14 cellular contexts compared by ENCODE assay signal in genomic region chr12:113242560-113242959, GRCh38. TPM values are rescaled to one million over a fixed set of nuclear protein-coding genes. Genes with fewer than 3 reads are reported as not detected.
A peak's percentile ranks its signal among the peaks of the same experiment; 100 is the strongest.
DNase-seq lines count a peak whose midpoint lies in the region; ATAC-seq and TF ChIP-seq lines count a peak whose summit lies in the region.
"Had no signal": no experiment of that assay in that cellular context is flagged by ENCODE, and none has a peak within 500 bp of the region (broad histone marks: within the 10 kb centered on the region; RNA-seq: fewer than 3 reads in every experiment).

No MANE protein-coding gene starts in this region.

- no peaks in the 10 kb centered on the region for H3K9me2 ChIP-seq in hepatocyte (replicated peaks; ENCODE audit: insufficient read depth)

- no peak for TF ChIP-seq POLR2A in adrenal gland (IDR thresholded peaks at IDR 0.05)

- H3K4me3 ChIP-seq in adrenal gland (no peak overlapping the region), hepatocyte (no peak overlapping the region), skin epidermis (no peak overlapping the region)
- H3K4me3 ChIP-seq: uterus had no signal

- CTCF ChIA-PET in GM10248 (lab: Yijun Ruan, JAX) = interaction anchor here (1.6 kb wide), 1 partner anchor 10 kb away, joined by 4 read pairs; no protein-coding TSS in a partner anchor
- CTCF ChIA-PET in activated CD4-positive, alpha-beta T cell treated with anti-CD3 and anti-CD28 coated beads for 36 hours (lab: Charles Lee) = no interaction called here

- peaks cover 0 to 29% of the 10 kb centered on the region in 2 donors for H3K36me3 ChIP-seq in adrenal gland (replicated peaks in 1 of 2)
- H3K36me3 ChIP-seq in hepatocyte (replicated peaks; ENCODE audit: insufficient read depth, low read depth) = no peaks in the 10 kb centered on the region
- H3K36me3 ChIP-seq: uterus had no signal

- no peaks in the 10 kb centered on the region for H3K9me3 ChIP-seq in adrenal gland (replicated peaks in 1 of 3)
- H3K9me3 ChIP-seq in hepatocyte (ENCODE audit: low read depth) = no peaks in the 10 kb centered on the region
- H3K9me3 ChIP-seq: uterus had no signal

- peaks cover 8% of the 10 kb centered on the region for H3K4me1 Mint-ChIP-seq in activated CD4-positive, alpha-beta T cell treated with anti-CD3 and anti-CD28 coated beads for 36 hours

- peaks cover 31% of the 10 kb centered on the region for H3K36me3 Mint-ChIP-seq in activated CD4-positive, alpha-beta T cell treated with anti-CD3 and anti-CD28 coated beads for 36 hours (ENCODE audit: low read depth)

- H3K27ac ChIP-seq in adrenal gland = peak overlapping the region in 3 of 5 donors; percentile 61 to 95 (median 87)
- H3K27ac ChIP-seq in hepatocyte = peak overlapping the region; percentile 98
- peak overlapping the region in 20 of 21 experiments; percentile 32 to 83 (median 74) for H3K27ac ChIP-seq in skin epidermis

- H3K4me2 ChIP-seq in hepatocyte = no peak overlapping the region

- no peaks in the 10 kb centered on the region for H3K9me3 Mint-ChIP-seq in activated CD4-positive, alpha-beta T cell treated with anti-CD3 and anti-CD28 coated beads for 36 hours (ENCODE audit: low read depth)
- H3K9me3 Mint-ChIP-seq: CD4-positive, alpha-beta memory T cell had no signal

- H3K4me1 ChIP-seq in adrenal gland (replicated peaks in 1 of 2) = peaks cover 70 to 85% of the 10 kb centered on the region in 2 donors
- peaks cover 67% of the 10 kb centered on the region for H3K4me1 ChIP-seq in hepatocyte (ENCODE audit: insufficient read depth)

- no peak for ATAC-seq in activated CD4-positive, alpha-beta T cell treated with anti-CD3 and anti-CD28 coated beads for 36 hours

- no peak overlapping the region for H3K27ac Mint-ChIP-seq in activated CD4-positive, alpha-beta T cell treated with anti-CD3 and anti-CD28 coated beads for 36 hours

- no peak overlapping the region for H2AFZ ChIP-seq in hepatocyte

- intact Hi-C loops in adrenal gland (cut with DNase I) = no loop called here
- intact Hi-C loops in activated CD4-positive, alpha-beta T cell treated with anti-CD3 and anti-CD28 coated beads for 36 hours (cut with DNase I, micrococcal nuclease) = no loop called here

- POLR2A ChIA-PET in GM10248 (lab: Yijun Ruan, JAX) = no interaction called here
- POLR2A ChIA-PET in activated CD4-positive, alpha-beta T cell treated with anti-CD3 and anti-CD28 coated beads for 36 hours (lab: Charles Lee) = no interaction called here

- 90 to 93% (median 92%) methylated on average over 8 of the region's 8 CpGs for WGBS in adrenal gland, 4 donors
- WGBS in hepatocyte (ENCODE audit: low lambda C conversion rate, missing lambda C conversion rate) = 95% methylated on average over 8 of the region's 8 CpGs

- H3K79me2 ChIP-seq in hepatocyte = peaks cover 4% of the 10 kb centered on the region

- DNase-seq in D341Med (ENCODE audit: low spot score) (peak; percentile 11), adrenal gland (no peak), hepatocyte (ENCODE audit: low spot score) (no peak), GM20000 (ENCODE audit: low spot score) (no peak), NCI-H345 (lab: John Stamatoyannopoulos, UW) (no peak), GM10248 (ENCODE audit: extremely low spot score) (no peak)
- no peak for DNase-seq in activated CD4-positive, alpha-beta T cell treated with anti-CD3 and anti-CD28 coated beads for 36 hours
- DNase-seq: activated T-cell treated with anti-CD3 and anti-CD28 coated beads, Interleukin-2, amount 50 U/mL, for 1 hour; CD4-positive, alpha-beta memory T cell; foreskin fibroblast; H7; NCI-H2081 treated with DMSO at 0.1 percent for 48 hours; uterus had no signal

- TF ChIP-seq CTCF in adrenal gland (IDR thresholded peaks at IDR 0.05) = no peak
- no peak for TF ChIP-seq CTCF in hepatocyte (IDR thresholded peaks at IDR 0.05; ENCODE audit: poor library complexity)
- no peak for TF ChIP-seq CTCF in GM20000 (IDR thresholded peaks at IDR 0.05; ENCODE audit: extremely low read depth, missing control alignments)
- TF ChIP-seq CTCF in GM10248 (IDR thresholded peaks at IDR 0.05; ENCODE audit: control extremely low read depth, extremely low read depth, low read depth, missing control alignments) = no peak

- H3K27me3 ChIP-seq in adrenal gland (no peaks in the 10 kb centered on the region), hepatocyte (no peaks in the 10 kb centered on the region)
- H3K27me3 ChIP-seq: uterus had no signal

- no peaks in the 10 kb centered on the region for H3K27me3 Mint-ChIP-seq in activated CD4-positive, alpha-beta T cell treated with anti-CD3 and anti-CD28 coated beads for 36 hours
- H3K27me3 Mint-ChIP-seq: CD4-positive, alpha-beta memory T cell had no signal

- no peak overlapping the region for H3K4me3 Mint-ChIP-seq in activated CD4-positive, alpha-beta T cell treated with anti-CD3 and anti-CD28 coated beads for 36 hours
- H3K4me3 Mint-ChIP-seq: CD4-positive, alpha-beta memory T cell had no signal

- no peaks in the 10 kb centered on the region for H4K20me1 ChIP-seq in hepatocyte (ENCODE audit: insufficient read depth, poor library complexity, severe bottlenecking)

RNA-seq across cellular contexts. Expression of gene TPCN1, which starts 21.3 kb away (rescaled TPM):
- total RNA-seq in adrenal gland = 100 to 1,000 TPM in 3 of 8 donors, 10 to 100 TPM in 5; 50.4 to 144 (median 90.5) TPM
- 100 to 1,000 TPM in 1 of 3 donors, 10 to 100 TPM in 2; 35.1 to 198 (median 80.6) TPM for polyA plus RNA-seq in adrenal gland
- 16.9 and 20.1 TPM in 2 replicates for total RNA-seq in hepatocyte
- 31.3 and 32.1 TPM in 2 replicates for polyA plus RNA-seq in hepatocyte
- total RNA-seq in activated CD4-positive, alpha-beta T cell treated with anti-CD3 and anti-CD28 coated beads for 36 hours = 10 to 100 TPM; 35.5 to 37.0 TPM

RNA-seq across cellular contexts. Expression of gene RITA1, which starts 57.0 kb away (rescaled TPM):
- total RNA-seq in adrenal gland (10 to 100 TPM; 32.5 to 84.1 (median 42.5) TPM), hepatocyte (16.1 and 19.1 TPM in 2 replicates)
- polyA plus RNA-seq in adrenal gland (10 to 100 TPM; 17.5 to 19.6 (median 18.6) TPM), hepatocyte (15.7 and 26.9 TPM in 2 replicates)
- total RNA-seq in activated CD4-positive, alpha-beta T cell treated with anti-CD3 and anti-CD28 coated beads for 36 hours = 10 to 100 TPM; 23.4 to 25.7 TPM

RNA-seq across cellular contexts. Expression of gene DDX54, which starts 57.3 kb away (rescaled TPM):
- total RNA-seq in adrenal gland (100 to 1,000 TPM in 2 of 8 donors, 10 to 100 TPM in 6; 62.0 to 109 (median 79.9) TPM), hepatocyte (32.3 and 52.6 TPM in 2 replicates)
- polyA plus RNA-seq in adrenal gland (10 to 100 TPM; 27.9 to 60.5 (median 44.4) TPM), hepatocyte (36.0 and 37.8 TPM in 2 replicates)
- 100 to 1,000 TPM; 118 to 132 TPM for total RNA-seq in activated CD4-positive, alpha-beta T cell treated with anti-CD3 and anti-CD28 coated beads for 36 hours
